15 cellular contexts compared by ENCODE assay signal in the genomic region with DNA sequence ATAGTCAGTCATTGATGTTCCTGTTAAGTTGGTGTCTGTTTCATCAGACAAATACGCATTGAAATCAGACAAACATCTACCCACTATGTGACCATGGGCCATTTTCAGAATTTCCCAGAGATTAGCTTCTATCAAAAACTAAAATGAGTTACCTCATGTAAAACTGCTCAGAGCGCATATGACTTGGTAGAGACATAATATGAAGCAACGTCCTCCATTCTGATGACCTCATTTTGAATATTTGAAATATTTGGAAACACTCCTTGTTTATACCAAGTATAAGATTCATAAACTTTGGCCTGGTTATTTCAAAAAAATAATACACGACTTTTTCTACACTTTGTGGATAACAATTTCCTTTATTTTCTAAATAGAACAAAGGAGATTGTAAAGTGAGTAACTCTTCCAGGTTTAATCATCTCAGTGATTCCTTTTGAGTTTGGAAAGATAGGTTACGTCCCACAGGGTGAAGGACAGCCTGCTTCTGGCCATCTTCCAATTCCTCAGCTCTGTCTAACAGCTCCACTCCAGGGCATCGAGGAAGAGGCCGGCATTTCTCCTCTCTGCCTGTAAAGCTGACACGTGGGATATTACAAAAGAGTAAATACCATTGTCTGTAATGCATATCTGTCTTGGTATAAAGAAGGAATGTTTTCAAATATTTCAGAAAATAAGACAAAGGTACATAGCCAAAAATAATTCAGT.
DNase-seq lines count a peak whose midpoint lies in the region; ATAC-seq, FAIRE-seq and TF ChIP-seq lines count a peak whose summit lies in the region.
"Had no signal": no experiment of that assay in that cellular context is flagged by ENCODE, and none has a peak within 500 bp of the region (broad histone marks: within the 10 kb centered on the region; RNA-seq: fewer than 3 reads in every experiment).

No MANE protein-coding gene starts in this region.

- ATAC-seq in HG03159 (IDR thresholded peaks at IDR 0.05; ENCODE audit: unreplicated experiment) (no peak), HG02763 (IDR thresholded peaks at IDR 0.05; ENCODE audit: unreplicated experiment) (no peak)

- H3K9ac ChIP-seq in endodermal cell (ENCODE audit: extremely low read depth, low read length, poor library complexity, severe bottlenecking) (no peak overlapping the region), neural progenitor cell (no peak overlapping the region)

- H3K4me1 Mint-ChIP-seq in endodermal cell (peaks cover 7% of the 10 kb centered on the region), neural progenitor cell (peaks cover 2% of the 10 kb centered on the region)

- H3K79me2 ChIP-seq in neural progenitor cell (ENCODE audit: low read depth) = no peaks in the 10 kb centered on the region

- WGBS in endodermal cell (ENCODE audit: insufficient coverage in 1 of 2, insufficient read length in 1 of 2), 2 experiments = 73 to 100% methylated on average over 1 to 8 of the region's 8 CpGs
- WGBS in lower leg skin, 2 donors = 45 to 47% methylated on average over 8 of the region's 8 CpGs

- H4K20me1 ChIP-seq in neural progenitor cell (ENCODE audit: low read depth) = no peaks in the 10 kb centered on the region

- H3K4me3 Mint-ChIP-seq in endodermal cell = no peak overlapping the region
- H3K4me3 Mint-ChIP-seq in neural progenitor cell = no peak overlapping the region

- no peak overlapping the region for H3K4me2 ChIP-seq in neural progenitor cell

- DNase-seq in Ammon's horn (ENCODE audit: low spot score) (peak; percentile 75), HTR-8/SVneo (ENCODE audit: insufficient read length, low spot score) (peak; percentile 2), endodermal cell (peak; percentile 46), neural progenitor cell (ENCODE audit: low spot score) (peak; percentile 20), NCI-H524 (lab: John Stamatoyannopoulos, UW) (no peak), lower leg skin (ENCODE audit: low spot score in 2 of 2) (no peak)
- DNase-seq: activated CD4-positive, alpha-beta T cell treated with anti-CD3 and anti-CD28 coated beads for 4 hours; GDM1; MV-4-11; NCI-H774 had no signal

- H3F3A ChIP-seq in neural progenitor cell (ENCODE audit: low read depth) = no peaks in the 10 kb centered on the region

- TF ChIP-seq CTCF in endodermal cell (conservative IDR thresholded peaks at IDR 0.05) (no peak), neural progenitor cell (IDR thresholded peaks at IDR 0.05) (no peak), lower leg skin (IDR thresholded peaks at IDR 0.05) (no peak)

- H3K27ac Mint-ChIP-seq in endodermal cell (no peak overlapping the region), neural progenitor cell (no peak overlapping the region)
- H3K27ac Mint-ChIP-seq: activated T-helper 2 cell treated with anti-CD3 and anti-CD28 coated beads, Interferon-gamma antibody, Interleukin-2, Interleukin-4, amounts not matched to agents 10 μg/mL and 5 μg/mL and 100 μg/mL, durations not matched to agents 14 hours and 24 hours and 36 hours had no signal

- no peaks in the 10 kb centered on the region for H3K9me3 Mint-ChIP-seq in endodermal cell
- H3K9me3 Mint-ChIP-seq in neural progenitor cell = no peaks in the 10 kb centered on the region

- no peaks in the 10 kb centered on the region for H3K36me3 ChIP-seq in endodermal cell (ENCODE audit: control insufficient read depth, insufficient read depth, low read length)
- no peaks in the 10 kb centered on the region for H3K36me3 ChIP-seq in neural progenitor cell
- H3K36me3 ChIP-seq: breast epithelium had no signal

- no peak for TF ChIP-seq POLR2A in lower leg skin (IDR thresholded peaks at IDR 0.05)

- H3K27ac ChIP-seq in endodermal cell (ENCODE audit: low read depth, low read length) = no peak overlapping the region
- no peak overlapping the region for H3K27ac ChIP-seq in neural progenitor cell
- H3K27ac ChIP-seq: breast epithelium, HL-60 had no signal

- H3K36me3 Mint-ChIP-seq in endodermal cell (ENCODE audit: low read depth) = no peaks in the 10 kb centered on the region
- H3K36me3 Mint-ChIP-seq in neural progenitor cell = no peaks in the 10 kb centered on the region

- intact Hi-C loops in lower leg skin (cut with DNase I; ENCODE audit: low total_unique reads) = no loop called here

- H3K9me3 ChIP-seq in endodermal cell (ENCODE audit: control insufficient read depth, low read length) = no peaks in the 10 kb centered on the region
- H3K9me3 ChIP-seq in neural progenitor cell (ENCODE audit: low read depth) = no peaks in the 10 kb centered on the region
- H3K9me3 ChIP-seq: breast epithelium had no signal

- no peak overlapping the region for H2AFZ ChIP-seq in neural progenitor cell (replicated peaks)

- no peak overlapping the region for H3K4me3 ChIP-seq in endodermal cell (ENCODE audit: low read length)
- no peak overlapping the region for H3K4me3 ChIP-seq in neural progenitor cell
- H3K4me3 ChIP-seq in lower leg skin (ENCODE audit: low read depth, poor library complexity, severe bottlenecking) = no peak overlapping the region
- H3K4me3 ChIP-seq: breast epithelium had no signal

- FAIRE-seq in HTR-8/SVneo (lab: Jason Lieb, UNC) = no peak

- H3K27me3 Mint-ChIP-seq in endodermal cell (ENCODE audit: insufficient read depth) (no peaks in the 10 kb centered on the region), neural progenitor cell (ENCODE audit: insufficient read depth, low read depth) (no peaks in the 10 kb centered on the region)

- no peaks in the 10 kb centered on the region for H3K27me3 ChIP-seq in endodermal cell (ENCODE audit: control insufficient read depth, insufficient read depth, low read length, poor library complexity, severe bottlenecking)
- no peaks in the 10 kb centered on the region for H3K27me3 ChIP-seq in neural progenitor cell
- H3K27me3 ChIP-seq: breast epithelium had no signal

- H3K4me1 ChIP-seq in endodermal cell (ENCODE audit: control insufficient read depth, insufficient read depth, low read length) = no peaks in the 10 kb centered on the region
- no peaks in the 10 kb centered on the region for H3K4me1 ChIP-seq in neural progenitor cell
- H3K4me1 ChIP-seq: breast epithelium had no signal

Comparison
In these comparisons a context has a peak if more than half of its experiments do, and no peak if none do; other contexts are left out.
1. DNase-seq: peak in Ammon's horn (single experiment), HTR-8/SVneo (single experiment), endodermal cell (single experiment) and neural progenitor cell (single experiment); none in NCI-H524 (0 of 2) and lower leg skin (0 of 2).